In the genomic region with DNA sequence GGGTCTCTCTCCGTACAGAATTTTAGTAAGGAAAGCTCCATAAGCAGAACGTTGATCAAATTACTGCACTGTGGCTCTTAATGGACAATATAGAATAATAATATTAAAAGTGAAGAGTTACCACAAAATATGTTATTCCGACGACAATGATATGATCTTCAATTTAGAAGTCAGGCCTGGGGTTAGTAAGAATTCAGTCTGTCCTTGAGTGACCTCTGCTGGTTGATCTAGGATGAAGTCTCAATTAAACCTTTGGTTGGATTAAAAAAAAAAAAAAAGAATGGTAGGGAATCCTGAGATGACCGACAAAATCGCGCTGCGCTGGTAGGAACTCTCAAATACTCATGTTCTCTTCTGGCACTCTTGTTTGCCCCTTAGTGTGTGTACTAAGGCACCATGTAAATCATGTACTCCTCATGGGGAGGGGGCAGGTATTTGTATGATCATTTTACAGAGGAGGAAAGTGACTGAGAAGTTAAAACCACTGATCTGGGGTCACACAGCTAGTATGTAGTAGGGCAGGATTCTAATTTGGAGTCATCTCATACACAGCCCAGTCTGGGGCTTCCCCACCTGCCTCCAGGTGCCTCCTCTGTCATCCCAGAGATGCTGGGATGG, we compare ENCODE assay signal across 8 cellular contexts.
DNase-seq lines count a peak whose midpoint lies in the region; ATAC-seq and TF ChIP-seq lines count a peak whose summit lies in the region.

No MANE protein-coding gene starts in this region.

- ATAC-seq in HG03045 (IDR thresholded peaks at IDR 0.05; ENCODE audit: unreplicated experiment) (no peak), GM21515 (IDR thresholded peaks at IDR 0.05; ENCODE audit: unreplicated experiment) (no peak)

- H3K9me3 ChIP-seq in MM.1S (replicated peaks; ENCODE audit: insufficient read depth, low read length) = no peaks in the 10 kb centered on the region

- no peak overlapping the region for H3K9ac ChIP-seq in MM.1S (ENCODE audit: low read length)

- H3K27ac ChIP-seq in MM.1S (ENCODE audit: low read length) = no peak overlapping the region

- H3F3A ChIP-seq in MM.1S (ENCODE audit: insufficient read depth, low read length) = no peaks in the 10 kb centered on the region

- no peak overlapping the region for H2AFZ ChIP-seq in MM.1S (ENCODE audit: low read length)

- no peak overlapping the region for H3K4me3 ChIP-seq in MM.1S (ENCODE audit: low read length)

- peak; percentile 54 for TF ChIP-seq CTCF in MM.1S (IDR thresholded peaks at IDR 0.05; ENCODE audit: low read length)

- H3K79me2 ChIP-seq in MM.1S (ENCODE audit: low read length) = no peaks in the 10 kb centered on the region

- no peaks in the 10 kb centered on the region for H3K9me2 ChIP-seq in MM.1S (replicated peaks; ENCODE audit: insufficient read depth, low read length)

- DNase-seq in SIG-M5 treated with dmso at 0.1 percent for 504 hours (lab: John Stamatoyannopoulos, UW; ENCODE audit: unreplicated experiment) (peak; percentile 1), SIG-M5 (lab: John Stamatoyannopoulos, UW) (no peak), MM.1S (peak; percentile 59), SK-N-DZ (ENCODE audit: low spot score) (peak; percentile 48), foreskin melanocyte (peak; percentile 46), renal cortical epithelial cell (ENCODE audit: low read depth) (peak; percentile 53)

- H3K4me1 ChIP-seq in MM.1S (ENCODE audit: low read length) = no peaks in the 10 kb centered on the region

- H3K4me2 ChIP-seq in MM.1S (ENCODE audit: low read depth, low read length) = no peak overlapping the region

- H3K36me3 ChIP-seq in MM.1S (replicated peaks; ENCODE audit: insufficient read depth, low read length) = no peaks in the 10 kb centered on the region

- no peaks in the 10 kb centered on the region for H4K20me1 ChIP-seq in MM.1S (ENCODE audit: insufficient read depth, low read length)

- H3K27me3 ChIP-seq in MM.1S (replicated peaks; ENCODE audit: insufficient read depth, low read length) = no peaks in the 10 kb centered on the region
